Comparison of ENCODE assay signal across 24 cellular contexts in genomic region chr7:5546626-5547025, GRCh38. TPM values are rescaled to one million over a fixed set of nuclear protein-coding genes. Genes with fewer than 3 reads are reported as not detected.
DNase-seq lines count a peak whose midpoint lies in the region; ATAC-seq and TF ChIP-seq lines count a peak whose summit lies in the region.
"Had no signal": no experiment of that assay in that cellular context is flagged by ENCODE, and none has a peak within 500 bp of the region (broad histone marks: within the 10 kb centered on the region; RNA-seq: fewer than 3 reads in every experiment).

No MANE protein-coding gene starts in this region.

- no peak overlapping the region for H4K12ac ChIP-seq in trophoblast cell (ENCODE audit: low read depth, low read length)

- H3F3A ChIP-seq in SK-N-SH (replicated peaks; ENCODE audit: insufficient read depth), result peaks cover 5% of the 10 kb centered on the region

- H3K36me3 ChIP-seq in SK-N-SH (replicated peaks in 1 of 2; ENCODE audit: control insufficient read depth in 1 of 2, insufficient read depth in 2 of 2, low read length in 1 of 2) (no peaks in the 10 kb centered on the region), trophoblast cell (ENCODE audit: control insufficient read depth in 1 of 2, insufficient read depth in 2 of 2, low read length in 2 of 2) (no peaks in the 10 kb centered on the region)

- H3K79me1 ChIP-seq in trophoblast cell (ENCODE audit: low read length), result peaks cover 11% of the 10 kb centered on the region

- peak; percentile 6; the same call in 2 of the 3 replicates for ATAC-seq in SK-N-SH treated with all-trans-retinoic acid at 6 μM for 48 hours
- peak; percentile 83 for ATAC-seq in left ventricle myocardium superior
- no peak for ATAC-seq in HG02763 (IDR thresholded peaks at IDR 0.05; ENCODE audit: unreplicated experiment)
- ATAC-seq: HCT116, PC-3 had no signal

- H3K9ac ChIP-seq in SK-N-SH, result no peak overlapping the region
- H3K9ac ChIP-seq in trophoblast cell (ENCODE audit: low read length), result no peak overlapping the region

- peaks cover 6% of the 10 kb centered on the region for H3K27me3 Mint-ChIP-seq in activated CD4-positive, alpha-beta T cell treated with anti-CD3 and anti-CD28 coated beads, Interleukin-2, amount 10 ng/mL, durations not matched to agents 7 days and 5 days
- H3K27me3 Mint-ChIP-seq: CD8-positive, alpha-beta memory T cell had no signal

- no peaks in the 10 kb centered on the region for H3K9me3 ChIP-seq in SK-N-SH
- H3K9me3 ChIP-seq in trophoblast cell (ENCODE audit: insufficient read depth, low read depth, low read length), result no peaks in the 10 kb centered on the region

- no peak for TF ChIP-seq EP300 in SK-N-SH (IDR thresholded peaks at IDR 0.05; ENCODE audit: borderline replicate concordance in 1 of 2, low read depth in 1 of 2, low read length in 1 of 2)

- H2BK5ac ChIP-seq in trophoblast cell (ENCODE audit: low read depth, low read length, poor library complexity), result no peak overlapping the region

- H3K79me2 ChIP-seq in SK-N-SH (ENCODE audit: insufficient read depth) (no peaks in the 10 kb centered on the region), trophoblast cell (ENCODE audit: control insufficient read depth, insufficient read depth, low read length, poor library complexity) (no peaks in the 10 kb centered on the region)

- H3K36me3 Mint-ChIP-seq in activated CD4-positive, alpha-beta T cell treated with anti-CD3 and anti-CD28 coated beads, Interleukin-2, amount 10 ng/mL, durations not matched to agents 7 days and 5 days (ENCODE audit: low read depth), result no peaks in the 10 kb centered on the region
- H3K36me3 Mint-ChIP-seq: CD8-positive, alpha-beta memory T cell had no signal

- TF ChIP-seq CTCF in SK-N-SH (IDR thresholded peaks at IDR 0.05), result no peak
- TF ChIP-seq CTCF in RWPE1 (conservative IDR thresholded peaks at IDR 0.05; ENCODE audit: low read depth), result no peak

- H2BK12ac ChIP-seq in trophoblast cell (ENCODE audit: low read length), result no peak overlapping the region

- no peak overlapping the region for H3K18ac ChIP-seq in trophoblast cell (ENCODE audit: low read length)

- 97% methylated on average over 9 of the region's 11 CpGs for WGBS in SK-N-SH (ENCODE audit: low lambda C conversion rate)
- WGBS in trophoblast cell (ENCODE audit: extremely low coverage, insufficient coverage, insufficient read length), result no CpG with 5 or more reads among the region's 11 CpGs

- H3K27ac Mint-ChIP-seq in activated CD4-positive, alpha-beta T cell treated with anti-CD3 and anti-CD28 coated beads, Interleukin-2, amount 10 ng/mL, durations not matched to agents 7 days and 5 days, result no peak overlapping the region

- no peak overlapping the region for H3K23ac ChIP-seq in trophoblast cell (ENCODE audit: low read length)

- CTCF ChIA-PET in SK-N-SH (lab: Yijun Ruan, JAX) (interaction anchor here (0.8 kb wide), 1 partner anchor 12 kb away, joined by 3 read pairs; no protein-coding TSS in a partner anchor), RWPE1 (lab: Yijun Ruan, JAX) (interaction anchor here (0.6 kb wide), 1 partner anchor 130 kb away, joined by 3 read pairs; no protein-coding TSS in a partner anchor)
- CTCF ChIA-PET in activated CD4-positive, alpha-beta T cell treated with anti-CD3 and anti-CD28 coated beads, Interleukin-2, amount 10 ng/mL, durations not matched to agents 7 days and 5 days (lab: Charles Lee), result interaction anchor here (0.9 to 2.9 kb wide), 2 partner anchors 11 to 14 kb away, joined by 3 to 10 read pairs; no protein-coding TSS in a partner anchor

- H3K4ac ChIP-seq in trophoblast cell (ENCODE audit: low read depth, low read length), result no peak overlapping the region

- POLR2A ChIA-PET in SK-N-SH (lab: Yijun Ruan, JAX) (no interaction called here), RWPE1 (lab: Yijun Ruan, JAX; ENCODE audit: low non-redundant PET) (interaction anchor here (0.5 to 0.6 kb wide), 2 partner anchors 11 to 150 kb away, joined by 4 to 5 read pairs; no protein-coding TSS in a partner anchor)
- POLR2A ChIA-PET in activated CD4-positive, alpha-beta T cell treated with anti-CD3 and anti-CD28 coated beads, Interleukin-2, amount 10 ng/mL, durations not matched to agents 7 days and 5 days (lab: Charles Lee), result interaction anchor here (0.6 to 1.0 kb wide), 2 partner anchors 8 to 11 kb away, joined by 4 to 5 read pairs; no protein-coding TSS in a partner anchor

- H3K27ac ChIP-seq in SK-N-SH (ENCODE audit: low read depth in 2 of 2, low read length in 1 of 2) (no peak overlapping the region), RWPE1 (peak overlapping the region; percentile 100), trophoblast cell (ENCODE audit: low read depth, low read length) (no peak overlapping the region)

- H2AFZ ChIP-seq in SK-N-SH (ENCODE audit: low read depth) (no peak overlapping the region), trophoblast cell (ENCODE audit: insufficient read depth, low read length, poor library complexity) (no peak overlapping the region)

- H3K4me2 ChIP-seq in SK-N-SH (no peak overlapping the region), trophoblast cell (ENCODE audit: low read length) (no peak overlapping the region)

- H3K9me2 ChIP-seq in SK-N-SH, result no peaks in the 10 kb centered on the region

- H3K4me3 ChIP-seq in SK-N-SH (ENCODE audit: low read depth in 2 of 2, low read length in 1 of 2), result no peak overlapping the region
- no peak overlapping the region for H3K4me3 ChIP-seq in trophoblast cell (ENCODE audit: low read depth, low read length)

- H4K91ac ChIP-seq in trophoblast cell (ENCODE audit: low read depth, low read length), result no peak overlapping the region

- no peak for DNase-seq in SK-N-SH
- DNase-seq in RWPE1 (ENCODE audit: low spot score), result no peak
- DNase-seq in left ventricle myocardium superior, result peak; percentile 80
- DNase-seq in trophoblast cell, result no peak
- no peak for DNase-seq in activated CD4-positive, alpha-beta T cell treated with anti-CD3 and anti-CD28 coated beads, Interleukin-2, amount 10 ng/mL, durations not matched to agents 7 days and 5 days
- DNase-seq in NCI-H1436 (lab: John Stamatoyannopoulos, UW), result no peak
- DNase-seq: 8988T; AML-193; Calu3; CD8-positive, alpha-beta memory T cell; DMS153; GOT3; KG1; NCI-H1105; NCI-H1694; NCI-H2081; NCI-H2171; NCI-H345; NCI-H524; PC-3; SIG-M5 had no signal

- peak overlapping the region; percentile 76 for H2AK5ac ChIP-seq in trophoblast cell (ENCODE audit: low read length)

- H3K4me1 ChIP-seq in SK-N-SH (ENCODE audit: control insufficient read depth in 1 of 2, insufficient read depth in 2 of 2, low read depth in 1 of 2, low read length in 1 of 2) (peaks cover 0 to 3% of the 10 kb centered on the region in 2 experiments; a peak in 1 of 4 replicates), trophoblast cell (ENCODE audit: control insufficient read depth in 1 of 2, insufficient read depth in 2 of 2, low read length in 2 of 2) (peaks cover 11% of the 10 kb centered on the region in 2 experiments)

- no peak for TF ChIP-seq RAD21 in SK-N-SH (IDR thresholded peaks at IDR 0.05; ENCODE audit: low read length)

- intact Hi-C loops in left ventricle myocardium superior (cut with micrococcal nuclease), result no loop called here

- H3K4me3 Mint-ChIP-seq in activated CD4-positive, alpha-beta T cell treated with anti-CD3 and anti-CD28 coated beads, Interleukin-2, amount 10 ng/mL, durations not matched to agents 7 days and 5 days, result no peak overlapping the region
- H3K4me3 Mint-ChIP-seq: CD8-positive, alpha-beta memory T cell had no signal

- H3K4me1 Mint-ChIP-seq in activated CD4-positive, alpha-beta T cell treated with anti-CD3 and anti-CD28 coated beads, Interleukin-2, amount 10 ng/mL, durations not matched to agents 7 days and 5 days, result peaks cover 6% of the 10 kb centered on the region

- H3K27me3 ChIP-seq in SK-N-SH (ENCODE audit: insufficient read depth) (no peaks in the 10 kb centered on the region), trophoblast cell (ENCODE audit: insufficient read depth, low read length) (no peaks in the 10 kb centered on the region)

- H3K14ac ChIP-seq in trophoblast cell (ENCODE audit: low read length), result no peak overlapping the region

- H4K8ac ChIP-seq in trophoblast cell (ENCODE audit: low read depth, low read length), result no peak overlapping the region

- H2BK120ac ChIP-seq in trophoblast cell (ENCODE audit: insufficient read depth, low read length, poor library complexity), result no peak overlapping the region

- H4K20me1 ChIP-seq in SK-N-SH (ENCODE audit: insufficient read depth), result no peaks in the 10 kb centered on the region

- H3K9me3 Mint-ChIP-seq in activated CD4-positive, alpha-beta T cell treated with anti-CD3 and anti-CD28 coated beads, Interleukin-2, amount 10 ng/mL, durations not matched to agents 7 days and 5 days, result no peaks in the 10 kb centered on the region
- H3K9me3 Mint-ChIP-seq: CD8-positive, alpha-beta memory T cell had no signal

TF ChIP-seq in SK-N-SH treated with all-trans-retinoic acid at 6 μM for 48 hours, 23 proteins besides CTCF, POLR2A, EP300 and RAD21:
- TF ChIP-seq SNAI2 (CRISPR knock-in tag; IDR thresholded peaks at IDR 0.05), result no peak

TF ChIP-seq in SK-N-SH, 30 proteins besides CTCF, POLR2A, EP300 and RAD21 (continues in another document):
- no peak for TF ChIP-seq MEF2A (IDR thresholded peaks at IDR 0.05; ENCODE audit: borderline replicate concordance, low read depth)
- no peak for TF ChIP-seq FOXM1 (IDR thresholded peaks at IDR 0.05; ENCODE audit: low read depth)
- TF ChIP-seq NRF1 (IDR thresholded peaks at IDR 0.05; ENCODE audit: low read depth, low read length), result no peak

RNA-seq across cellular contexts. Expression of gene ACTB, which starts 16.2 kb away (rescaled TPM):
- 2,583 and 4,707 TPM in 2 replicates for polyA plus RNA-seq in SK-N-SH (2012; rRNA removed)
- 3,036 and 4,390 TPM in 2 replicates for polyA plus RNA-seq in SK-N-SH (2012; cell fraction: cytosol; rRNA removed)
- 4,302 and 8,336 TPM in 2 replicates for polyA plus RNA-seq in SK-N-SH (2012; cell fraction: nucleus; rRNA removed)
- 724 TPM for total RNA-seq in left ventricle myocardium superior
- polyA plus RNA-seq in trophoblast cell (2013), result 11,522 and 11,821 TPM in 2 replicates
- over 10,000 TPM; 12,408 to 13,148 TPM for total RNA-seq in activated CD4-positive, alpha-beta T cell treated with anti-CD3 and anti-CD28 coated beads, Interleukin-2, amount 10 ng/mL, durations not matched to agents 7 days and 5 days

RNA-seq across cellular contexts. Expression of gene FBXL18, which starts 33.0 kb away (rescaled TPM):
- polyA plus RNA-seq in SK-N-SH (2012; rRNA removed), result 5.7 and 6.0 TPM in 2 replicates
- 2.1 and 3.7 TPM in 2 replicates for polyA plus RNA-seq in SK-N-SH (2012; cell fraction: cytosol; rRNA removed)
- 10.9 and 11.2 TPM in 2 replicates for polyA plus RNA-seq in SK-N-SH (2012; cell fraction: nucleus; rRNA removed)
- 6.7 TPM for total RNA-seq in left ventricle myocardium superior
- 10.7 and 11.6 TPM in 2 replicates for polyA plus RNA-seq in trophoblast cell (2013)
- 10 to 100 TPM; 12.5 to 13.6 TPM for total RNA-seq in activated CD4-positive, alpha-beta T cell treated with anti-CD3 and anti-CD28 coated beads, Interleukin-2, amount 10 ng/mL, durations not matched to agents 7 days and 5 days

RNA-seq across cellular contexts. Expression of gene FSCN1, which starts 46.0 kb away (rescaled TPM):
- polyA plus RNA-seq in SK-N-SH (2012; rRNA removed), result 222 and 287 TPM in 2 replicates
- polyA plus RNA-seq in SK-N-SH (2012; cell fraction: cytosol; rRNA removed), result 108 and 201 TPM in 2 replicates
- 255 and 304 TPM in 2 replicates for polyA plus RNA-seq in SK-N-SH (2012; cell fraction: nucleus; rRNA removed)
- total RNA-seq in left ventricle myocardium superior, result 11.5 TPM
- polyA plus RNA-seq in trophoblast cell (2013), result 507 and 526 TPM in 2 replicates
- 1 to 10 TPM; 4.2 to 4.6 TPM for total RNA-seq in activated CD4-positive, alpha-beta T cell treated with anti-CD3 and anti-CD28 coated beads, Interleukin-2, amount 10 ng/mL, durations not matched to agents 7 days and 5 days

Comparison
In these comparisons a context has a peak if more than half of its experiments do, and no peak if none do; other contexts are left out.
1. RNA of gene ACTB, which starts 16.2 kb away (total RNA-seq): 12,408 to 13,148 TPM in activated CD4-positive, alpha-beta T cell treated with anti-CD3 and anti-CD28 coated beads, Interleukin-2, amount 10 ng/mL, durations not matched to agents 7 days and 5 days; 724 TPM in left ventricle myocardium superior (single experiment); every median in the first group is over 10 times any median in the second.